In the genomic region with DNA sequence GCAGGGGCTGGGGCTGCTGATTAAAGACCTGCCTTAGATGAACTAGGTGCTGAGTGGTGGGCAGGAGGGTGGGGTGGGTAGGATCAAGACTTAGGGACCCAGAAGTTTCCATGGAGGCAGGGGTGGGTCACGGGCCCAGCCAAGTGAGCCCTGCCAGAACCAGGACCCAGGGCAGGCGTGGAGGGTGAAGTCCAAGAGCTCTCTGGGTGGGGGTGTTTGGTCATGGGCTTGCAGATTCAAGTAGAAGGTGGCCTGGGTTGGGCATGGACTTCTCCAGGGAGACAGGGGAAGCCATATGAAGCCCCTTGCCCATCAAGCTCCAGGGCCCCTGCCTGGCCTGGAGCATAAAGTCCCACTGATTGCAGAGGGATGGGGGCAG, we compare ENCODE assay signal across 12 cellular contexts.
A peak's percentile ranks its signal among the peaks of the same experiment; 100 is the strongest.
DNase-seq lines count a peak whose midpoint lies in the region; ATAC-seq, FAIRE-seq and TF ChIP-seq lines count a peak whose summit lies in the region.
"Had no signal": no experiment of that assay in that cellular context is flagged by ENCODE, and none has a peak within 500 bp of the region (broad histone marks: within the 10 kb centered on the region; RNA-seq: fewer than 3 reads in every experiment).

No MANE protein-coding gene starts in this region.

- peaks cover 51% of the 10 kb centered on the region for H3K4me1 Mint-ChIP-seq in astrocyte (ENCODE audit: low read depth, unreplicated experiment)

- 52% methylated on average over 2 of the region's 2 CpGs; no CpG with 5 or more reads in 1 of the 2 donors for WGBS in transverse colon (ENCODE audit: low coverage in 1 of 2), 2 donors

- peaks cover 33% of the 10 kb centered on the region for H3K36me3 Mint-ChIP-seq in astrocyte (ENCODE audit: low read depth, unreplicated experiment)

- H3K4me1 ChIP-seq in astrocyte (ENCODE audit: insufficient read depth, low read length) (peaks cover 42% of the 10 kb centered on the region), osteoblast (ENCODE audit: insufficient read depth, low read length) (peaks cover 56% of the 10 kb centered on the region), transverse colon (peaks cover 25 to 51% (median 37%) of the 10 kb centered on the region in 4 donors)

- TF ChIP-seq POLR2A in transverse colon (IDR thresholded peaks at IDR 0.05): no peak

- DNase-seq in astrocyte (ENCODE audit: low read depth): no peak
- peak; percentile 37 for DNase-seq in left ventricle myocardium superior
- no peak for DNase-seq in osteoblast (ENCODE audit: insufficient read length, low spot score, missing footprints)
- DNase-seq in transverse colon: no peak
- DNase-seq in SW 1271 (lab: John Stamatoyannopoulos, UW): no peak
- DNase-seq: activated effector memory CD4-positive, alpha-beta T cell treated with anti-CD3 and anti-CD28 coated beads, Interleukin-2, amount 50 U/mL, for 16 hours; DMS 273 treated with DMSO at 0.1 percent for 48 hours; NCI-H524 had no signal

- H2AFZ ChIP-seq in astrocyte (ENCODE audit: low read depth, low read length): no peak overlapping the region
- no peak overlapping the region for H2AFZ ChIP-seq in osteoblast (ENCODE audit: low read length)

- H3K9me3 Mint-ChIP-seq in astrocyte (ENCODE audit: unreplicated experiment): no peaks in the 10 kb centered on the region

- no peak for TF ChIP-seq EP300 in transverse colon (IDR thresholded peaks at IDR 0.05; ENCODE audit: low read depth)

- in situ Hi-C loops in transverse colon (cut with MboI; ENCODE audit: low pct_ligation_motif_present in 1 of 4, low pct_unique_long_range_greater_than_20kb in 1 of 4, low sequenced_read_pairs in 3 of 4): loop anchor here in 1 of 4 donors (25.0 kb wide), 1 partner anchor 180 kb away; the partner anchor contains the start of gene SMAD7

- H3K36me3 ChIP-seq in astrocyte (ENCODE audit: insufficient read depth, low read length) (no peaks in the 10 kb centered on the region), osteoblast (ENCODE audit: insufficient read depth, low read length) (peaks cover 20% of the 10 kb centered on the region), transverse colon (no peaks in the 10 kb centered on the region)

- H3K27me3 ChIP-seq in astrocyte (ENCODE audit: insufficient read depth, low read length) (no peaks in the 10 kb centered on the region), osteoblast (ENCODE audit: insufficient read depth, low read length) (no peaks in the 10 kb centered on the region), transverse colon (no peaks in the 10 kb centered on the region)
- H3K27me3 ChIP-seq: SJSA1 had no signal

- no peak for FAIRE-seq in astrocyte (lab: Jason Lieb, UNC)

- H4K20me1 ChIP-seq in astrocyte (ENCODE audit: insufficient read depth, low read length) (peaks cover 5% of the 10 kb centered on the region), osteoblast (ENCODE audit: insufficient read depth, low read length) (no peaks in the 10 kb centered on the region)

- intact Hi-C loops in left ventricle myocardium superior (cut with micrococcal nuclease) (no loop called here), transverse colon (cut with DNase I; ENCODE audit: low total_unique reads) (loop anchor here (10.0 kb wide), 1 partner anchor 163 kb away; no protein-coding TSS in a partner anchor)

- no peaks in the 10 kb centered on the region for H3K27me3 Mint-ChIP-seq in astrocyte (ENCODE audit: low read depth, unreplicated experiment)

- H3K79me2 ChIP-seq in astrocyte (ENCODE audit: insufficient read depth, low read length) (no peaks in the 10 kb centered on the region), osteoblast (ENCODE audit: insufficient read depth, low read length) (peaks cover 13% of the 10 kb centered on the region)

- H3K27ac Mint-ChIP-seq in astrocyte (ENCODE audit: unreplicated experiment): no peak overlapping the region

- H3K9me3 ChIP-seq in astrocyte (ENCODE audit: insufficient read depth, low read depth, low read length): no peaks in the 10 kb centered on the region
- no peaks in the 10 kb centered on the region for H3K9me3 ChIP-seq in osteoblast (ENCODE audit: low read depth, low read length)
- H3K9me3 ChIP-seq in transverse colon: no peaks in the 10 kb centered on the region
- H3K9me3 ChIP-seq: SJSA1 had no signal

- peak overlapping the region; percentile 54 for H3K27ac ChIP-seq in astrocyte (ENCODE audit: low read depth, low read length)
- peak overlapping the region; percentile 85 for H3K27ac ChIP-seq in osteoblast (ENCODE audit: low read depth, low read length)
- H3K27ac ChIP-seq in transverse colon: peak overlapping the region; percentile 70 to 78 (median 76)
- H3K27ac ChIP-seq: SJSA1 had no signal

- ATAC-seq in left ventricle myocardium superior (peak; percentile 3), GM18520 (IDR thresholded peaks at IDR 0.05; ENCODE audit: unreplicated experiment) (no peak), HG03135 (IDR thresholded peaks at IDR 0.05; ENCODE audit: unreplicated experiment) (no peak)
- ATAC-seq: activated CD4-positive, CD25-positive, alpha-beta regulatory T cell treated with anti-CD3 and anti-CD28 coated beads, Interleukin-2, amount 50 U/mL, for 24 hours had no signal

- no peak overlapping the region for H3K4me3 Mint-ChIP-seq in astrocyte (ENCODE audit: unreplicated experiment)

- H3K4me3 ChIP-seq in astrocyte (ENCODE audit: insufficient read depth, low read depth, low read length) (no peak overlapping the region), osteoblast (ENCODE audit: insufficient read depth, low read length) (no peak overlapping the region), transverse colon (no peak overlapping the region)
- H3K4me3 ChIP-seq: SJSA1 had no signal

- peak overlapping the region; percentile 64 for H3K9ac ChIP-seq in astrocyte (ENCODE audit: low read length)

- no peak for TF ChIP-seq CTCF in astrocyte (IDR thresholded peaks at IDR 0.05; ENCODE audit: insufficient read depth, low read depth, low read length)
- no peak for TF ChIP-seq CTCF in osteoblast (IDR thresholded peaks at IDR 0.05; ENCODE audit: extremely low read depth, low read depth, low read length)
- TF ChIP-seq CTCF in transverse colon (IDR thresholded peaks at IDR 0.05): no peak

- peak overlapping the region; percentile 73 for H3K4me2 ChIP-seq in astrocyte (ENCODE audit: low read length)
- H3K4me2 ChIP-seq in osteoblast (ENCODE audit: insufficient read depth, low read length): peak overlapping the region; percentile 63
